Comparison of ENCODE assay signal across 18 cellular contexts in the genomic region with DNA sequence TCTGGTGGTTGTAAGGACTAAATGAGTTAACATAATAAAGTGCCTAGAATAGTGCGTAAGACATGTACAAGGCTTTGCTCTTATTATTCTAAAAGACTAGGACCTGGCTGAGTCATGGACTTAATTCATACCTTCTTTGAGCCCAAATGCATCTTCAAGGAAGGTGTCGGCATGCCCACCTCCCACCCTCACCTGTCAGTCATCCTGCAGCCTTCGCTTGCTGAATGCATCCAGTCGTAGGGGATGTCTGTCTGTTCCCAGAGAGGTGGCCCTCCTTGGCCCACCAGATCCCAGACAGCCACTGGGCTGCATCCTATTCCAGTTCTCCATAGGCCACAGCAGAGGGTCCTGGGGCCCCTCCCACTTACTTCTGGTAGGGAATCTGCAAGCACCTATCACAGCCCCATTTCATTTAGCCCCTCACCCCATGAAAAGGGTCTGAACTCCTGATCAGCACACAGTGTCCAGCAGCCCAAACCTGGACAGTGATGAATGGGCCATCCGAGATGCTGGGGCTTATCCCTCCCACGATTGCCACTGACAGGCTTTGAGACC.
A peak's percentile ranks its signal among the peaks of the same experiment; 100 is the strongest.
DNase-seq lines count a peak whose midpoint lies in the region; ATAC-seq, FAIRE-seq and TF ChIP-seq lines count a peak whose summit lies in the region.
"Had no signal": no experiment of that assay in that cellular context is flagged by ENCODE, and none has a peak within 500 bp of the region (broad histone marks: within the 10 kb centered on the region; RNA-seq: fewer than 3 reads in every experiment).

No MANE protein-coding gene starts in this region.

- no peak overlapping the region for H2BK5ac ChIP-seq in H9 (ENCODE audit: insufficient read length, low read length)

- H3K36me3 Mint-ChIP-seq in chondrocyte (ENCODE audit: low read depth) (no peaks in the 10 kb centered on the region), nephron progenitor cell (ENCODE audit: low read depth) (no peaks in the 10 kb centered on the region), H9 (ENCODE audit: insufficient read depth in 1 of 3, low read depth in 3 of 3) (no peaks in the 10 kb centered on the region; a peak in 1 of 7 replicates)
- H3K36me3 Mint-ChIP-seq: CD4-positive, CD25-positive, alpha-beta regulatory T cell; CD8-positive, alpha-beta memory T cell had no signal

- H3K27ac Mint-ChIP-seq in chondrocyte (ENCODE audit: unreplicated experiment) = no peak overlapping the region
- H3K27ac Mint-ChIP-seq in nephron progenitor cell = no peak overlapping the region
- H3K27ac Mint-ChIP-seq in H9 = no peak overlapping the region
- H3K27ac Mint-ChIP-seq: B cell; CD4-positive, CD25-positive, alpha-beta regulatory T cell; CD8-positive, alpha-beta memory T cell had no signal

- H3K9me3 Mint-ChIP-seq in chondrocyte (ENCODE audit: low read depth) (no peaks in the 10 kb centered on the region), nephron progenitor cell (no peaks in the 10 kb centered on the region), H9 (no peaks in the 10 kb centered on the region)
- H3K9me3 Mint-ChIP-seq: CD4-positive, CD25-positive, alpha-beta regulatory T cell; CD8-positive, alpha-beta memory T cell had no signal

- H2BK120ac ChIP-seq in H9 (ENCODE audit: low read depth, low read length, poor library complexity, severe bottlenecking) = no peak overlapping the region

- H3K4me1 Mint-ChIP-seq in chondrocyte (ENCODE audit: low read depth) = peaks cover 14% of the 10 kb centered on the region
- H3K4me1 Mint-ChIP-seq in nephron progenitor cell = peaks cover 93% of the 10 kb centered on the region
- H3K4me1 Mint-ChIP-seq in H9 = peaks cover 25 to 30% of the 10 kb centered on the region in 2 experiments
- H3K4me1 Mint-ChIP-seq: B cell had no signal

- WGBS in H9 (ENCODE audit: extremely low coverage, insufficient read length, low lambda C conversion rate) = no CpG with 5 or more reads among the region's 6 CpGs

- no peak overlapping the region for H2BK15ac ChIP-seq in H9 (ENCODE audit: low read depth, low read length)

- H3K4me3 ChIP-seq in AG04450 (ENCODE audit: low read depth, low read length) = no peak overlapping the region
- H3K4me3 ChIP-seq: BLaER1 treated with 17β-estradiol and CSF1 and Interleukin-3, amounts not matched to agents 10 nM and 100 nM; GM12878 had no signal

- CTCF ChIA-PET in AG04450 (lab: Charles Lee) = no interaction called here

- no peak overlapping the region for H3K14ac ChIP-seq in H9 (ENCODE audit: insufficient read depth, low read length)

- H3K23me2 ChIP-seq in H9 (ENCODE audit: insufficient read length, low read depth, low read length, poor library complexity, severe bottlenecking) = no peaks in the 10 kb centered on the region

- no peak overlapping the region for H4K91ac ChIP-seq in H9 (ENCODE audit: insufficient read length, low read depth, low read length)

- TF ChIP-seq CTCF in AG04450 (IDR thresholded peaks at IDR 0.05; ENCODE audit: low read depth, low read length) (no peak), chondrocyte (IDR thresholded peaks at IDR 0.05) (no peak), nephron progenitor cell (IDR thresholded peaks at IDR 0.05) (no peak), H9 (conservative IDR thresholded peaks at IDR 0.05) (no peak)

- H3K9me3 ChIP-seq in AG04450 (ENCODE audit: control insufficient read depth, insufficient read depth, low read length) (no peaks in the 10 kb centered on the region), H9 (ENCODE audit: control insufficient read depth, low read depth, low read length) (no peaks in the 10 kb centered on the region)
- H3K9me3 ChIP-seq: BLaER1 treated with 17β-estradiol and CSF1 and Interleukin-3, amounts not matched to agents 10 nM and 100 nM had no signal

- FAIRE-seq in urothelium cell line (lab: Jason Lieb, UNC) = peak; percentile 37
- FAIRE-seq: GM12878 had no signal

- H2AFZ ChIP-seq in H9 (ENCODE audit: low read length) = no peak overlapping the region

- H3K18ac ChIP-seq in H9 (ENCODE audit: insufficient read length, low read depth, low read length) = no peak overlapping the region

- H3K27me3 ChIP-seq in AG04450 (ENCODE audit: control insufficient read depth, insufficient read depth, low read length) (peaks cover 3% of the 10 kb centered on the region), H9 (ENCODE audit: insufficient read depth, low read length) (no peaks in the 10 kb centered on the region)

- peaks cover 5% of the 10 kb centered on the region; the same call in 1 of the 2 replicates for H3K4me1 ChIP-seq in H9 (ENCODE audit: insufficient read depth, low read length)

- peaks cover 10% of the 10 kb centered on the region for H3K27me3 Mint-ChIP-seq in chondrocyte (ENCODE audit: low read depth)
- peaks cover 3% of the 10 kb centered on the region for H3K27me3 Mint-ChIP-seq in nephron progenitor cell (ENCODE audit: low read depth, poor library complexity)
- H3K27me3 Mint-ChIP-seq in H9 (ENCODE audit: low read depth) = peaks cover 2% of the 10 kb centered on the region; the same call in 1 of the 2 replicates
- H3K27me3 Mint-ChIP-seq: B cell had no signal

- no peak overlapping the region for H3T11ph ChIP-seq in H9 (ENCODE audit: low read length)

- H2AK5ac ChIP-seq in H9 (ENCODE audit: insufficient read length, low read length) = no peak overlapping the region

- H2BK20ac ChIP-seq in H9 (ENCODE audit: low read depth, low read length, poor library complexity, severe bottlenecking) = no peak overlapping the region

- H4K5ac ChIP-seq in H9 (ENCODE audit: insufficient read length, low read depth, low read length) = no peak overlapping the region

- H4K8ac ChIP-seq in H9 (replicated peaks; ENCODE audit: insufficient read length, low read depth, low read length) = no peak overlapping the region

- H3K4ac ChIP-seq in H9 (ENCODE audit: low read depth, low read length) = no peak overlapping the region

- no peaks in the 10 kb centered on the region for H3K79me1 ChIP-seq in H9 (ENCODE audit: insufficient read depth, low read depth, low read length, poor library complexity, severe bottlenecking)

- H2BK12ac ChIP-seq in H9 (ENCODE audit: insufficient read length, low read depth, low read length) = no peak overlapping the region

- H3K4me3 Mint-ChIP-seq in chondrocyte (ENCODE audit: unreplicated experiment) (no peak overlapping the region), nephron progenitor cell (no peak overlapping the region), H9 (no peak overlapping the region)
- H3K4me3 Mint-ChIP-seq: B cell; CD4-positive, CD25-positive, alpha-beta regulatory T cell; CD8-positive, alpha-beta memory T cell had no signal

- ATAC-seq in GM21737 (IDR thresholded peaks at IDR 0.05; ENCODE audit: unreplicated experiment) = no peak

- H3K56ac ChIP-seq in H9 (ENCODE audit: insufficient read length, low read depth, low read length) = no peak overlapping the region

- H4K20me1 ChIP-seq in H9 (ENCODE audit: control insufficient read depth, insufficient read depth, insufficient read length) = no peaks in the 10 kb centered on the region

- DNase-seq in AG04450 (ENCODE audit: low read depth, low spot score) (no peak), chondrocyte (ENCODE audit: low spot score) (peak; percentile 66), nephron progenitor cell (peak; percentile 35), urothelium cell line (ENCODE audit: low spot score) (no peak), H9 (no peak), SIG-M5 (lab: John Stamatoyannopoulos, UW) (no peak)
- DNase-seq: 8988T; CD4-positive, CD25-positive, alpha-beta regulatory T cell; CD8-positive, alpha-beta memory T cell; COR-L47; DMS 273 treated with DMSO at 0.1 percent for 48 hours; DMS53; DND-41 had no signal

- no peak overlapping the region for H3K23ac ChIP-seq in H9 (ENCODE audit: insufficient read length, low read depth, low read length)

- POLR2A ChIA-PET in AG04450 (lab: Yijun Ruan, JAX) = no interaction called here

- H3K4me2 ChIP-seq in H9 (ENCODE audit: insufficient read depth, insufficient read length, low read length) = no peak overlapping the region
- H3K4me2 ChIP-seq: BLaER1 treated with 17β-estradiol and CSF1 and Interleukin-3, amounts not matched to agents 10 nM and 100 nM had no signal

- H3K9ac ChIP-seq in H9 (ENCODE audit: extremely low read depth, insufficient read length, low read length) = no peak overlapping the region
- H3K9ac ChIP-seq: BLaER1 treated with 17β-estradiol and CSF1 and Interleukin-3, amounts not matched to agents 10 nM and 100 nM had no signal

- H3K27ac ChIP-seq in AG04450 (ENCODE audit: low read depth, low read length) (peak overlapping the region; percentile 11), H9 (ENCODE audit: insufficient read length, low read depth, low read length) (no peak overlapping the region)
- H3K27ac ChIP-seq: BLaER1 treated with 17β-estradiol and CSF1 and Interleukin-3, amounts not matched to agents 10 nM and 100 nM; HL-60 had no signal

- no peaks in the 10 kb centered on the region for H3K79me2 ChIP-seq in H9 (ENCODE audit: insufficient read depth, low read length)

Comparison
In these comparisons a context has a peak if more than half of its experiments do, and no peak if none do; other contexts are left out.
1. DNase-seq: peak in chondrocyte (single experiment) and nephron progenitor cell (single experiment); none in AG04450 (single experiment), urothelium cell line (single experiment), H9 (single experiment) and SIG-M5 (single experiment).